Comparison of ENCODE assay signal across 26 cellular contexts in the genomic region with DNA sequence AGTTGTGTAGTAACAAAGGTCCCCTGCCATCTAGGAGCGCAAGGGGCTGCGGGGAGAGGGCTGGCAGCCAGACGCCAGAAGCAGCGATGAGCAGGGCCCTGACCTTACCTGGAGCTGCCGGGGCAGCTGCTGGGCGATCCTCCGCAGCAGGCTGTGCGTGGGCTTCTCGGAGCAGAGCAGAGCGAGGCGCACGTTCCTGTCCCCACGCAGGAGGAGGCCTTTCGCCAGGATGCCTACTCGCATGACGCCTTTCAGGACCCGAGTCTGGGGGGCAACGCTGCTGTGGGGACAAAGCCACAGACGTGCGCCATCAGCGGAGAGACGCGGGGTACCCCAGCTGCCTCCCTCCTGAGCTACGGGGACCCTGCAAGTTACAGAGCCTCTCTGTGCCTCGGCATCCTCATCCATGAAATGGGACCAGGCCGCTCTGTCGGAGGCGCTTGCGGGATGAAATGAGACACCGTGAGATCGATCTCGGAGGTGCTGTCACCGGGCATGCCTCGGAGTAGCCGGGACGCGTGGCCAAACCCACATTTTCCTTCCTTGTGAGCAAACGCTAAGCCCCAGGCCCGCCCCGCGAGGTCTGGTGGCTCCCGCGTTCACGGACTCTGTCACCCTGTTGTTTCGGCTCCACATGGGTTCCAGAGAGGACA. TPM values are rescaled to one million over a fixed set of nuclear protein-coding genes. Genes with fewer than 3 reads are reported as not detected.
"Had no signal": no experiment of that assay in that cellular context is flagged by ENCODE, and none has a peak within 500 bp of the region (broad histone marks: within the 10 kb centered on the region; RNA-seq: fewer than 3 reads in every experiment).

No MANE protein-coding gene starts in this region.

- H3K27me3 ChIP-seq: esophagus squamous epithelium, neutrophil, right atrium auricular region, upper lobe of right lung, vagina had no signal

- FAIRE-seq: colon, small intestine had no signal

- H3K36me3 ChIP-seq: esophagus squamous epithelium, gastroesophageal sphincter, neutrophil, right atrium auricular region, tibial nerve, upper lobe of right lung, vagina had no signal

- H3K27ac ChIP-seq: esophagus squamous epithelium, gastroesophageal sphincter, neutrophil, right atrium auricular region, tibial nerve, upper lobe of right lung, vagina had no signal

- DNase-seq: effector memory CD8-positive, alpha-beta T cell; esophagus squamous epithelium; foreskin fibroblast; glutamatergic neuron; islet precursor cell; mammary epithelial cell; naive thymus-derived CD4-positive, alpha-beta T cell; nephron progenitor cell; posterior cingulate gyrus; small intestine; stimulated activated CD4-positive, alpha-beta T cell treated with anti-CD3 and anti-CD28 coated beads, Interleukin-12 subunit alpha, Interleukin-12 subunit beta, amount 100 ng/mL, for 4 hours; stimulated activated naive CD4-positive, alpha-beta T cell treated with Interleukin-2 at 50 U/mL for 16 hours; upper lobe of right lung had no signal

- H3K4me3 ChIP-seq: esophagus squamous epithelium, gastroesophageal sphincter, right atrium auricular region, tibial nerve, upper lobe of right lung, vagina had no signal

- H3K9me3 ChIP-seq: esophagus squamous epithelium, gastroesophageal sphincter, neutrophil, right atrium auricular region, tibial nerve, upper lobe of right lung, vagina had no signal

- ATAC-seq: effector memory CD8-positive, alpha-beta T cell; gastroesophageal sphincter; left lobe of liver; naive thymus-derived CD4-positive, alpha-beta T cell; upper lobe of right lung had no signal

RNA-seq across cellular contexts. Expression of a gene that starts 30.5 kb away (rescaled TPM):
- total RNA-seq: mammary epithelial cell, osteocyte had no signal
- polyA plus RNA-seq: mammary epithelial cell had no signal

RNA-seq across cellular contexts. Expression of a gene that starts 44.7 kb away (rescaled TPM):
- total RNA-seq: epithelial cell of proximal tubule; esophagus squamous epithelium; gastroesophageal sphincter; left lobe of liver; lower leg skin; mammary epithelial cell; mesenteric fat pad; mononuclear cell; naive thymus-derived CD4-positive, alpha-beta T cell; osteocyte; right atrium auricular region; temporal lobe; tibial nerve; upper lobe of right lung; vagina had no signal
- polyA plus RNA-seq: mammary epithelial cell; naive thymus-derived CD4-positive, alpha-beta T cell; small intestine had no signal

RNA-seq across cellular contexts. Expression of a gene that starts 52.1 kb away (rescaled TPM):
- total RNA-seq: epithelial cell of proximal tubule, esophagus squamous epithelium, left lobe of liver, mammary epithelial cell, mesenteric fat pad, osteocyte, right atrium auricular region, tibial nerve, vagina had no signal
- polyA plus RNA-seq: mammary epithelial cell had no signal
